In genomic region chr15:54506977-54507524, GRCh38 we compare ENCODE assay signal across 23 cellular contexts.
"Had no signal": no experiment of that assay in that cellular context is flagged by ENCODE, and none has a peak within 500 bp of the region (broad histone marks: within the 10 kb centered on the region; RNA-seq: fewer than 3 reads in every experiment).

No MANE protein-coding gene starts in this region.

- ATAC-seq: activated CD8-positive, alpha-beta T cell treated with anti-CD3 and anti-CD28 coated beads, Interleukin-2, amount 10 ng/mL, durations not matched to agents 7 days and 5 days; SK-N-SH treated with all-trans-retinoic acid at 6 μM for 48 hours had no signal

- H3K4me3 Mint-ChIP-seq: activated CD8-positive, alpha-beta T cell treated with anti-CD3 and anti-CD28 coated beads, Interleukin-2, amount 10 ng/mL, durations not matched to agents 7 days and 5 days; activated naive CD8-positive, alpha-beta T cell treated with anti-CD3 and anti-CD28 coated beads, Interleukin-2, amount 10 ng/mL, durations not matched to agents 7 days and 5 days had no signal

- H3K36me3 Mint-ChIP-seq: activated naive CD8-positive, alpha-beta T cell treated with anti-CD3 and anti-CD28 coated beads, Interleukin-2, amount 10 ng/mL, durations not matched to agents 7 days and 5 days had no signal

- H3K27me3 ChIP-seq: adrenal gland, SJSA1 had no signal

- H3K36me3 ChIP-seq: adrenal gland, SJSA1 had no signal

- H3K4me1 ChIP-seq: SJSA1 had no signal

- H3K4me1 Mint-ChIP-seq: activated naive CD8-positive, alpha-beta T cell treated with anti-CD3 and anti-CD28 coated beads, Interleukin-2, amount 10 ng/mL, durations not matched to agents 7 days and 5 days had no signal

- DNase-seq: activated CD4-positive, alpha-beta T cell treated with anti-CD3 and anti-CD28 coated beads for 48 hours; activated CD4-positive, alpha-beta T cell treated with anti-CD3 and anti-CD28 coated beads, Interleukin-2, amount 50 U/mL, for 4 hours; activated CD4-positive, CD25-positive, alpha-beta regulatory T cell treated with anti-CD3 and anti-CD28 coated beads, Interleukin-2, amount 50 U/mL, for 72 hours; activated CD8-positive, alpha-beta memory T cell treated with anti-CD3 and anti-CD28 coated beads, Interleukin-2, amount 50 U/mL, for 48 hours; activated CD8-positive, alpha-beta T cell treated with anti-CD3 and anti-CD28 coated beads, Interleukin-2, amount 10 ng/mL, durations not matched to agents 7 days and 5 days; activated naive CD4-positive, alpha-beta T cell treated with anti-CD3 and anti-CD28 coated beads, Interleukin-2, amount 50 U/mL, for 16 hours; activated naive CD8-positive, alpha-beta T cell treated with anti-CD3 and anti-CD28 coated beads, Interleukin-2, amount 10 ng/mL, durations not matched to agents 7 days and 5 days; activated T-cell treated with anti-CD3 and anti-CD28 coated beads, Interleukin-2, amount 50 U/mL, for 1 hour; anterior cingulate cortex; caudate nucleus; Karpas-422; NCI-H1048; NCI-H146; NCI-H187 treated with DMSO at 0.1 percent for 48 hours; NCI-H2171; NCI-H226; NCI-H526; NCI-H774; SHP77; SW 1271 had no signal

- H3K9me3 Mint-ChIP-seq: activated naive CD8-positive, alpha-beta T cell treated with anti-CD3 and anti-CD28 coated beads, Interleukin-2, amount 10 ng/mL, durations not matched to agents 7 days and 5 days had no signal

- H3K27ac Mint-ChIP-seq: activated CD8-positive, alpha-beta T cell treated with anti-CD3 and anti-CD28 coated beads, Interleukin-2, amount 10 ng/mL, durations not matched to agents 7 days and 5 days; activated naive CD8-positive, alpha-beta T cell treated with anti-CD3 and anti-CD28 coated beads, Interleukin-2, amount 10 ng/mL, durations not matched to agents 7 days and 5 days had no signal

- H3K27me3 Mint-ChIP-seq: activated naive CD8-positive, alpha-beta T cell treated with anti-CD3 and anti-CD28 coated beads, Interleukin-2, amount 10 ng/mL, durations not matched to agents 7 days and 5 days had no signal

- H3K4me3 ChIP-seq: SJSA1 had no signal

- H3K9me3 ChIP-seq: adrenal gland had no signal

- H3K27ac ChIP-seq: SJSA1 had no signal
